In genomic region chr1:154626456-154627246, GRCh38 we compare ENCODE assay signal across 8 cellular contexts. TPM values are rescaled to one million over a fixed set of nuclear protein-coding genes. Genes with fewer than 3 reads are reported as not detected.
DNase-seq lines count a peak whose midpoint lies in the region; ATAC-seq and TF ChIP-seq lines count a peak whose summit lies in the region.

No MANE protein-coding gene starts in this region.

- ATAC-seq in HG03432 (IDR thresholded peaks at IDR 0.05; ENCODE audit: unreplicated experiment) (peak; percentile 10), Right ventricle myocardium superior (ENCODE audit: poor library complexity) (peak; percentile 55)

- no peak for TF ChIP-seq CTCF in WI38 (IDR thresholded peaks at IDR 0.05; ENCODE audit: low read depth, low read length)
- no peak for TF ChIP-seq CTCF in retinal pigment epithelial cell (conservative IDR thresholded peaks at IDR 0.05; ENCODE audit: low read depth, low read length)

- intact Hi-C loops in Right ventricle myocardium superior (cut with DNase I): no loop called here

- H3K4me3 ChIP-seq in WI38 (ENCODE audit: low read depth, low read length) (peak overlapping the region; percentile 94), retinal pigment epithelial cell (ENCODE audit: low read length) (peak overlapping the region; percentile 86)

- DNase-seq in NCI-H1417 (lab: John Stamatoyannopoulos, UW) (peak in 2 of 3 experiments; percentile 48 to 67), NCI-H1417 treated with DMSO at 0.1 percent for 48 hours (lab: John Stamatoyannopoulos, UW) (no peak), Right ventricle myocardium superior (no peak), retinal pigment epithelial cell (ENCODE audit: low read depth) (no peak), AG08396 (ENCODE audit: low spot score) (no peak), NCI-H524 (lab: John Stamatoyannopoulos, UW) (no peak)

RNA-seq across cellular contexts. Expression of gene ADAR, which starts 18.7 kb away (rescaled TPM):
- total RNA-seq in Right ventricle myocardium superior: 48.1 TPM

RNA-seq across cellular contexts. Expression of gene CHRNB2, which starts 59.1 kb away (rescaled TPM):
- not detected for total RNA-seq in Right ventricle myocardium superior

Comparison
In these comparisons a context has a peak if more than half of its experiments do, and no peak if none do; other contexts are left out.
1. DNase-seq: peak in NCI-H1417 (2 of 3); none in NCI-H1417 treated with DMSO at 0.1 percent for 48 hours (single experiment), Right ventricle myocardium superior (single experiment), retinal pigment epithelial cell (single experiment), AG08396 (single experiment) and NCI-H524 (0 of 2).